Comparison of ENCODE assay signal across 15 cellular contexts in genomic region chr7:120987280-120987679, GRCh38. TPM values are rescaled to one million over a fixed set of nuclear protein-coding genes. Genes with fewer than 3 reads are reported as not detected.
DNase-seq lines count a peak whose midpoint lies in the region; ATAC-seq, FAIRE-seq and TF ChIP-seq lines count a peak whose summit lies in the region.
"Had no signal": no experiment of that assay in that cellular context is flagged by ENCODE, and none has a peak within 500 bp of the region (broad histone marks: within the 10 kb centered on the region; RNA-seq: fewer than 3 reads in every experiment).

No MANE protein-coding gene starts in this region.

- WGBS in A549 (ENCODE audit: missing lambda C conversion rate), result under 1% methylated on average over 3 of the region's 3 CpGs
- WGBS in K562 (ENCODE audit: insufficient coverage, low coverage, missing lambda C conversion rate), result 1% methylated on average over 3 of the region's 3 CpGs
- WGBS in psoas muscle, 3 donors, result 1 to 3% (median 1%) methylated on average over 3 of the region's 3 CpGs

- H3K9me3 ChIP-seq in A549 (no peaks in the 10 kb centered on the region), K562 (replicated peaks; ENCODE audit: control insufficient read depth, insufficient read depth, low read depth, low read length) (no peaks in the 10 kb centered on the region), psoas muscle (no peaks in the 10 kb centered on the region)
- H3K9me3 ChIP-seq: pancreas, upper lobe of left lung had no signal

- ATAC-seq in A549 (no peak), K562 (no peak), psoas muscle (no peak), GM18517 (IDR thresholded peaks at IDR 0.05; ENCODE audit: unreplicated experiment) (no peak)

- no peak for TF ChIP-seq CTCF in A549 (IDR thresholded peaks at IDR 0.05)
- no peak for TF ChIP-seq CTCF in HFFc6 (IDR thresholded peaks at IDR 0.05)
- no peak for TF ChIP-seq CTCF in K562 (IDR thresholded peaks at IDR 0.05 in 2 of 3, conservative IDR thresholded peaks at IDR 0.05 in 1 of 3; ENCODE audit: insufficient read depth in 2 of 3, low read depth in 1 of 3, low read length in 3 of 3)
- TF ChIP-seq CTCF in psoas muscle (IDR thresholded peaks at IDR 0.05), result no peak
- no peak for TF ChIP-seq CTCF in chondrocyte (IDR thresholded peaks at IDR 0.05)

- H3K4me1 Mint-ChIP-seq in HFFc6 (ENCODE audit: low read depth) (peaks cover 32% of the 10 kb centered on the region), chondrocyte (ENCODE audit: low read depth) (peaks cover 47% of the 10 kb centered on the region)

- H3K9me3 Mint-ChIP-seq in HFFc6 (no peaks in the 10 kb centered on the region), chondrocyte (ENCODE audit: low read depth) (no peaks in the 10 kb centered on the region)
- H3K9me3 Mint-ChIP-seq: activated naive CD8-positive, alpha-beta T cell treated with anti-CD3 and anti-CD28 coated beads, Interleukin-2, amount 50 U/mL, for 24 hours; activated T-helper 1 cell treated with anti-CD3 and anti-CD28 coated beads, Interleukin-12 subunit alpha, Interleukin-12 subunit beta, Interleukin-2, Interleukin-4 antibody, amounts not matched to agents 30 ng/mL and 10 ng/mL and 1 ng/mL, durations not matched to agents 14 hours and 24 hours and 36 hours; CD8-positive, alpha-beta T cell; T-helper 1 cell treated with Interleukin-12 subunit alpha and Interleukin-12 subunit beta and Interleukin-4 antibody, amounts not matched to agents 30 μg/mL and 1 μg/mL, for 36 hours had no signal

- H3K27me3 Mint-ChIP-seq in HFFc6 (ENCODE audit: insufficient read depth) (peaks cover 2% of the 10 kb centered on the region; the same call in 1 of the 2 replicates), chondrocyte (ENCODE audit: low read depth) (no peaks in the 10 kb centered on the region)

- no peak overlapping the region; a peak in 1 of 4 replicates for H3K9ac ChIP-seq in K562 (ENCODE audit: insufficient read depth in 1 of 2, low read depth in 2 of 2, low read length in 2 of 2)

- H2AFZ ChIP-seq in K562 (ENCODE audit: low read depth, low read length), result no peak overlapping the region

- no peak for TF ChIP-seq POLR2A in A549 (IDR thresholded peaks at IDR 0.05; ENCODE audit: low read length)
- no peak for TF ChIP-seq POLR2A in K562 (conservative IDR thresholded peaks at IDR 0.05)

- POLR2A ChIA-PET in A549 (lab: Yijun Ruan, JAX) (interaction anchor here (1.0 kb wide), 1 partner anchor 37 kb away, joined by 6 read pairs; the partner anchor contains the start of gene ING3), K562 (lab: Yijun Ruan, JAX) (interaction anchor here (0.6 to 5.0 kb wide), 12 partner anchors 9 to 114 kb away, joined by 3 to 56 read pairs (median 4); partner anchors contain the start of gene ING3)

- CTCF ChIA-PET in A549 (lab: Yijun Ruan, JAX) (interaction anchor here (0.7 to 3.4 kb wide), 26 partner anchors 9 to 189 kb away, joined by 3 to 26 read pairs (median 4); partner anchors contain the start of gene ING3), K562 (lab: Yijun Ruan, JAX; ENCODE audit: low intra/inter-chr PET ratio) (interaction anchor here (0.8 to 8.5 kb wide), 6 partner anchors 59 to 181 kb away, joined by 3 to 129 read pairs (median 3); no protein-coding TSS in a partner anchor)

- TF ChIP-seq EP300 in A549 (IDR thresholded peaks at IDR 0.05) (no peak), K562 (IDR thresholded peaks at IDR 0.05; ENCODE audit: low read length) (peak; percentile 72; the same call in 1 of the 2 replicates)

- H3K4me1 ChIP-seq in A549 (peaks cover 8% of the 10 kb centered on the region; the same call in 2 of the 3 replicates), K562 (replicated peaks in 1 of 2; ENCODE audit: control insufficient read depth in 2 of 2, insufficient read depth in 2 of 2, low read length in 2 of 2) (peaks cover 9 to 37% of the 10 kb centered on the region in 2 experiments), psoas muscle (peaks cover 5% of the 10 kb centered on the region)

- intact Hi-C loops in K562 (cut with micrococcal nuclease), result loop anchor here (1.0 to 10.0 kb wide), 8 partner anchors 37 to 558 kb away; partner anchors contain the start of genes FAM3C and ING3
- intact Hi-C loops in psoas muscle (cut with DNase I), result loop anchor here (1.0 to 5.0 kb wide), 5 partner anchors 35 to 120 kb away; partner anchors contain the start of gene ING3 (in 1 of the 2)

- H3K4me3 Mint-ChIP-seq in HFFc6 (peak overlapping the region; percentile 92), chondrocyte (ENCODE audit: unreplicated experiment) (no peak overlapping the region)

- H3K4me2 ChIP-seq in A549 (peak overlapping the region; percentile 88), K562 (ENCODE audit: insufficient read depth, low read length) (peak overlapping the region; percentile 92; the same call in 1 of the 2 replicates)

- in situ Hi-C loops in K562 (cut with MboI), result no loop called here

- H3K36me3 ChIP-seq in K562 (ENCODE audit: control insufficient read depth, insufficient read depth, low read length), result peaks cover 16% of the 10 kb centered on the region
- H3K36me3 ChIP-seq in psoas muscle (ENCODE audit: insufficient read depth in 1 of 2, low read depth in 1 of 2), result no peaks in the 10 kb centered on the region
- H3K36me3 ChIP-seq: pancreas, upper lobe of left lung had no signal

- FAIRE-seq in A549 (lab: Jason Lieb, UNC) (no peak), K562 (lab: Jason Lieb, UNC) (no peak)
- FAIRE-seq: small intestine had no signal

- H3K27ac Mint-ChIP-seq in HFFc6 (peak overlapping the region; percentile 88), chondrocyte (ENCODE audit: unreplicated experiment) (no peak overlapping the region)
- H3K27ac Mint-ChIP-seq: activated naive CD8-positive, alpha-beta T cell treated with anti-CD3 and anti-CD28 coated beads, Interleukin-2, amount 50 U/mL, for 24 hours; activated T-helper 1 cell treated with anti-CD3 and anti-CD28 coated beads, Interleukin-12 subunit alpha, Interleukin-12 subunit beta, Interleukin-2, Interleukin-4 antibody, amounts not matched to agents 30 ng/mL and 10 ng/mL and 1 ng/mL, durations not matched to agents 14 hours and 24 hours and 36 hours; CD8-positive, alpha-beta T cell; T-helper 1 cell treated with Interleukin-12 subunit alpha and Interleukin-12 subunit beta and Interleukin-4 antibody, amounts not matched to agents 30 μg/mL and 1 μg/mL, for 36 hours had no signal

- H3K27me3 ChIP-seq in K562 (ENCODE audit: control insufficient read depth in 2 of 2, insufficient read depth in 2 of 2, low read length in 2 of 2), result no peaks in the 10 kb centered on the region
- no peaks in the 10 kb centered on the region for H3K27me3 ChIP-seq in psoas muscle (ENCODE audit: insufficient read depth in 3 of 3, low read length in 2 of 3)
- H3K27me3 ChIP-seq: upper lobe of left lung had no signal

- TF ChIP-seq RAD21 in A549 (conservative IDR thresholded peaks at IDR 0.05 in 1 of 2, IDR thresholded peaks at IDR 0.05 in 1 of 2), result no peak
- TF ChIP-seq RAD21 in K562 (CRISPR knock-in tag; conservative IDR thresholded peaks at IDR 0.05 in 1 of 2, IDR thresholded peaks at IDR 0.05 in 1 of 2), result no peak

- H4K20me1 ChIP-seq in K562 (replicated peaks; ENCODE audit: control insufficient read depth, insufficient read depth, low read length), result no peaks in the 10 kb centered on the region

- H3K9me1 ChIP-seq in K562 (ENCODE audit: control insufficient read depth, insufficient read depth, low read length), result no peaks in the 10 kb centered on the region

- H3K27ac ChIP-seq in A549, result no peak overlapping the region
- no peak overlapping the region for H3K27ac ChIP-seq in K562 (ENCODE audit: extremely low read depth, low read depth, low read length)
- H3K27ac ChIP-seq in psoas muscle, result peak overlapping the region; percentile 94

- no peak overlapping the region for H3K4me3 ChIP-seq in A549
- no peak overlapping the region for H3K4me3 ChIP-seq in K562
- H3K4me3 ChIP-seq in psoas muscle, result no peak overlapping the region

- no TSS peak for BruUV-seq in K562 (replicated peaks; lab: Mats Ljungman, UMichigan)

- H3K36me3 Mint-ChIP-seq in HFFc6 (ENCODE audit: low read depth) (peaks cover 21% of the 10 kb centered on the region; the same call in 1 of the 2 replicates), chondrocyte (ENCODE audit: low read depth) (no peaks in the 10 kb centered on the region)
- H3K36me3 Mint-ChIP-seq: CD8-positive, alpha-beta T cell had no signal

- DNase-seq in A549 (ENCODE audit: low read depth in 1 of 2, low spot score in 1 of 2) (no peak), HFFc6 (no peak), K562 (ENCODE audit: extremely low read depth in 1 of 4, low spot score in 3 of 4) (peak; percentile 46 to 66 (median 61)), psoas muscle (no peak), NCI-H2081 (lab: John Stamatoyannopoulos, UW) (no peak), retina (no peak), chondrocyte (ENCODE audit: low spot score) (no peak)

- peaks cover 47% of the 10 kb centered on the region for H3K79me2 ChIP-seq in K562 (ENCODE audit: control insufficient read depth, insufficient read depth, low read length)

RNA-seq across cellular contexts. Expression of gene CPED1, which starts 1.2 kb away (rescaled TPM):
- polyA plus RNA-seq in A549 (2011; rRNA removed), result 0.03 TPM in 1 of 2 replicates, not detected in the other
- polyA plus RNA-seq in A549 (2012; cell fraction: cytosol; rRNA removed), result not detected in 2 replicates
- polyA plus RNA-seq in A549 (2012; cell fraction: nucleus; rRNA removed), result not detected in 2 replicates
- not detected in 3 replicates for polyA plus RNA-seq in A549 (2017; fragmentation: RNase III; extraction: RNeasy Plus Mini Kit Qiagen cat#74134 plus additional on column Dnase treatment)
- not detected in 2 replicates for polyA minus RNA-seq in A549 (2011; rRNA and poly(A)+ RNA removed)
- 100 to 1,000 TPM in 2 of 6 experiments, 10 to 100 TPM in 4; 85.0 to 112 (median 95.9) TPM for total RNA-seq in HFFc6 (2021; fragmentation: NEBNext Ultra II Directional; extraction: Animal tissue kit (Norgen Biotek cat#: 25700))
- total RNA-seq in K562 (2011; cell fraction: chromatin; rRNA removed; ENCODE audit: low replicate concordance), result 894 and 1,629 TPM in 2 replicates
- 336 and 368 TPM in 2 replicates for total RNA-seq in K562 (2011; cell fraction: nucleolus; rRNA removed)
- 603 and 625 TPM in 2 replicates for total RNA-seq in K562 (2011; cell fraction: nucleoplasm; rRNA removed)
- total RNA-seq in K562 (2014; rRNA removed), result 228 and 247 TPM in 2 replicates
- total RNA-seq in K562 (2014; rRNA removed; fragmentation: Illumina TruSeq; extraction: Trizol), result 393 and 413 TPM in 2 replicates
- 254 and 267 TPM in 2 replicates for total RNA-seq in K562 (2015; rRNA removed; fragmentation: Illumina TruSeq; extraction: Trizol)
- 290 and 301 TPM in 2 replicates for total RNA-seq in K562 (2021)
- 205 and 316 TPM in 2 replicates for polyA plus RNA-seq in K562 (2011; rRNA removed)
- polyA plus RNA-seq in K562 (2011; cell fraction: cytosol; rRNA removed), result 91.5 and 147 TPM in 2 replicates
- 211 and 239 TPM in 2 replicates for polyA plus RNA-seq in K562 (2011; cell fraction: nucleus; rRNA removed)
- 152 and 202 TPM in 2 replicates for polyA plus RNA-seq in K562 (2012)
- polyA plus RNA-seq in K562 (2014; fragmentation: Illumina TruSeq; extraction: Trizol), result 288 and 329 TPM in 2 replicates
- 100 to 1,000 TPM; 221 to 292 TPM for polyA plus RNA-seq in K562 (2014; fragmentation: Nextera tagmentation; extraction: Ambion mirVana)
- polyA plus RNA-seq in K562 (2014; rRNA removed), result 195 and 210 TPM in 2 replicates
- polyA minus RNA-seq in K562 (2011; rRNA and poly(A)+ RNA removed), result 717 and 810 TPM in 2 replicates
- 96.8 and 138 TPM in 2 replicates for polyA minus RNA-seq in K562 (2011; cell fraction: cytosol; rRNA and poly(A)+ RNA removed)
- 704 and 866 TPM in 2 replicates for polyA minus RNA-seq in K562 (2011; cell fraction: nucleus; rRNA and poly(A)+ RNA removed)
- total RNA-seq in psoas muscle, result 10 to 100 TPM; 12.0 to 39.2 (median 23.1) TPM
- 10 to 100 TPM in 1 of 3 donors, 1 to 10 TPM in 1, under 1 TPM in 1; 0.90 to 11.7 (median 4.9) TPM for polyA plus RNA-seq in psoas muscle
- 2.8 to 4.9 TPM (median 4.0 TPM) in 3 replicates for total RNA-seq in chondrocyte
- total RNA-seq: activated T-helper 1 cell treated with anti-CD3 and anti-CD28 coated beads, Interleukin-12 subunit alpha, Interleukin-12 subunit beta, Interleukin-2, Interleukin-4 antibody, amounts not matched to agents 30 ng/mL and 10 ng/mL and 1 ng/mL, durations not matched to agents 14 hours and 24 hours and 36 hours; CD8-positive, alpha-beta T cell had no signal

RNA-seq across cellular contexts. Expression of gene ING3, which starts 36.7 kb away (rescaled TPM):
- polyA plus RNA-seq in A549 (2011; rRNA removed) (6.9 and 11.3 TPM in 2 replicates), A549 (2017; fragmentation: RNase III; extraction: RNeasy Plus Mini Kit Qiagen cat#74134 plus additional on column Dnase treatment) (5.6 to 6.7 TPM (median 6.2 TPM) in 3 replicates), K562 (2011; rRNA removed) (38.2 and 54.6 TPM in 2 replicates), K562 (2014; fragmentation: Illumina TruSeq; extraction: Trizol) (50.3 and 58.0 TPM in 2 replicates), K562 (2014; fragmentation: Nextera tagmentation; extraction: Ambion mirVana) (100 to 1,000 TPM; 216 to 233 TPM), K562 (2014; rRNA removed) (36.0 and 43.8 TPM in 2 replicates), psoas muscle (1 to 10 TPM; 5.5 to 8.3 (median 6.2) TPM)
- polyA plus RNA-seq in A549 (2012; cell fraction: cytosol; rRNA removed), result 3.1 and 3.3 TPM in 2 replicates
- polyA plus RNA-seq in A549 (2012; cell fraction: nucleus; rRNA removed), result 2.2 and 3.8 TPM in 2 replicates
- 2.5 and 6.0 TPM in 2 replicates for polyA minus RNA-seq in A549 (2011; rRNA and poly(A)+ RNA removed)
- total RNA-seq in HFFc6 (2021; fragmentation: NEBNext Ultra II Directional; extraction: Animal tissue kit (Norgen Biotek cat#: 25700)), result 10 to 100 TPM in 5 of 6 experiments, 1 to 10 TPM in 1; 9.8 to 15.0 (median 12.7) TPM
- 16.8 and 65.4 TPM in 2 replicates for total RNA-seq in K562 (2011; cell fraction: chromatin; rRNA removed; ENCODE audit: low replicate concordance)
- total RNA-seq in K562 (2011; cell fraction: nucleolus; rRNA removed), result 11.8 and 15.3 TPM in 2 replicates
- total RNA-seq in K562 (2011; cell fraction: nucleoplasm; rRNA removed), result 29.0 and 51.5 TPM in 2 replicates
- total RNA-seq in K562 (2014; rRNA removed) (19.8 and 22.8 TPM in 2 replicates), K562 (2014; rRNA removed; fragmentation: Illumina TruSeq; extraction: Trizol) (50.4 and 59.3 TPM in 2 replicates), K562 (2015; rRNA removed; fragmentation: Illumina TruSeq; extraction: Trizol) (38.8 and 43.9 TPM in 2 replicates), K562 (2021) (37.0 and 38.1 TPM in 2 replicates), psoas muscle (10 to 100 TPM in 1 of 4 donors, 1 to 10 TPM in 3; 7.1 to 10.1 (median 9.6) TPM), chondrocyte (14.2 to 18.6 TPM (median 17.4 TPM) in 3 replicates)
- 8.1 and 14.7 TPM in 2 replicates for polyA plus RNA-seq in K562 (2011; cell fraction: cytosol; rRNA removed)
- polyA plus RNA-seq in K562 (2011; cell fraction: nucleus; rRNA removed), result 19.7 and 49.3 TPM in 2 replicates
- polyA plus RNA-seq in K562 (2012), result 34.5 and 42.1 TPM in 2 replicates
- polyA minus RNA-seq in K562 (2011; rRNA and poly(A)+ RNA removed), result 54.3 and 56.3 TPM in 2 replicates
- 12.3 and 13.2 TPM in 2 replicates for polyA minus RNA-seq in K562 (2011; cell fraction: cytosol; rRNA and poly(A)+ RNA removed)
- polyA minus RNA-seq in K562 (2011; cell fraction: nucleus; rRNA and poly(A)+ RNA removed), result 27.2 and 55.6 TPM in 2 replicates

Comparison
In these comparisons a context has a peak if more than half of its experiments do, and no peak if none do; other contexts are left out.
1. DNase-seq: peak in K562 (4 of 4); none in A549 (0 of 2), HFFc6 (single experiment), psoas muscle (0 of 2), NCI-H2081 (0 of 2), retina (single experiment) and chondrocyte (single experiment).
2. Of the 35 proteins assayed by ChIP-seq in both K562 and A549: peak only in K562: EP300, HDAC2, KDM1A and RCOR1; only in A549: none; in both: none; in neither: 31.